Comparison of ENCODE assay signal across 25 cellular contexts in genomic region chr3:14484741-14485140, GRCh38. TPM values are rescaled to one million over a fixed set of nuclear protein-coding genes. Genes with fewer than 3 reads are reported as not detected.
A peak's percentile ranks its signal among the peaks of the same experiment; 100 is the strongest.
DNase-seq lines count a peak whose midpoint lies in the region; ATAC-seq and TF ChIP-seq lines count a peak whose summit lies in the region.
"Had no signal": no experiment of that assay in that cellular context is flagged by ENCODE, and none has a peak within 500 bp of the region (broad histone marks: within the 10 kb centered on the region; RNA-seq: fewer than 3 reads in every experiment).

No MANE protein-coding gene starts in this region.

- H3K9me3 ChIP-seq in T-helper 17 cell (ENCODE audit: control insufficient read depth, low read length, poor library complexity, severe bottlenecking) (no peaks in the 10 kb centered on the region), lower lobe of right lung (no peaks in the 10 kb centered on the region)
- H3K9me3 ChIP-seq: BLaER1 treated with 17β-estradiol and CSF1 and Interleukin-3, amounts not matched to agents 10 nM and 100 nM; Caco-2 had no signal

- peaks cover 8% of the 10 kb centered on the region for H3K4me1 Mint-ChIP-seq in T-helper 17 cell
- H3K4me1 Mint-ChIP-seq in activated T-helper 17 cell treated with anti-CD3 and anti-CD28 coated beads, Interleukin-2, amount 50 U/mL, for 72 hours = peaks cover 3% of the 10 kb centered on the region
- H3K4me1 Mint-ChIP-seq in stimulated activated naive B cell treated with anti-CD40 and anti-IgM and Interleukin-4, amounts not matched to agents 10 μg/mL and 1 μg/mL and 100 μg/mL, for 72 hours = no peaks in the 10 kb centered on the region

- H3K27ac ChIP-seq in lower lobe of right lung = no peak overlapping the region
- H3K27ac ChIP-seq: BLaER1 treated with 17β-estradiol and CSF1 and Interleukin-3, amounts not matched to agents 10 nM and 100 nM; HL-60 had no signal

- H3K9me3 Mint-ChIP-seq in activated T-helper 17 cell treated with anti-CD3 and anti-CD28 coated beads, Interleukin-2, amount 50 U/mL, for 72 hours = no peaks in the 10 kb centered on the region
- H3K9me3 Mint-ChIP-seq in stimulated activated naive B cell treated with anti-CD40 and anti-IgM and Interleukin-4, amounts not matched to agents 10 μg/mL and 1 μg/mL and 100 μg/mL, for 72 hours = no peaks in the 10 kb centered on the region
- H3K9me3 Mint-ChIP-seq: CD4-positive, alpha-beta memory T cell had no signal

- intact Hi-C loops in lower lobe of right lung (cut with DNase I) = no loop called here

- H3K4me3 ChIP-seq in lower lobe of right lung = no peak overlapping the region
- H3K4me3 ChIP-seq: BLaER1 treated with 17β-estradiol and CSF1 and Interleukin-3, amounts not matched to agents 10 nM and 100 nM had no signal

- peaks cover 96% of the 10 kb centered on the region for H3K36me3 ChIP-seq in lower lobe of right lung

- H3K27me3 ChIP-seq in lower lobe of right lung (ENCODE audit: low read depth) = no peaks in the 10 kb centered on the region
- H3K27me3 ChIP-seq: BLaER1 treated with 17β-estradiol and CSF1 and Interleukin-3, amounts not matched to agents 10 nM and 100 nM had no signal

- ATAC-seq in T-helper 17 cell (no peak), lower lobe of right lung (no peak), HG03342 (IDR thresholded peaks at IDR 0.05; ENCODE audit: unreplicated experiment) (no peak), GM19455 (IDR thresholded peaks at IDR 0.05; ENCODE audit: unreplicated experiment) (no peak)
- no peak for ATAC-seq in activated T-helper 17 cell treated with anti-CD3 and anti-CD28 coated beads, Interleukin-2, amount 50 U/mL, for 72 hours (replicated peaks)
- ATAC-seq in stimulated activated naive B cell treated with anti-CD40 and anti-IgM and Interleukin-4, amounts not matched to agents 10 μg/mL and 1 μg/mL and 100 μg/mL, for 72 hours (replicated peaks) = no peak
- ATAC-seq: HepG2, Panc1 had no signal

- H3K27ac Mint-ChIP-seq in T-helper 17 cell = peak overlapping the region; percentile 72
- peak overlapping the region; percentile 53 for H3K27ac Mint-ChIP-seq in activated T-helper 17 cell treated with anti-CD3 and anti-CD28 coated beads, Interleukin-2, amount 50 U/mL, for 72 hours
- H3K27ac Mint-ChIP-seq in stimulated activated naive B cell treated with anti-CD40 and anti-IgM and Interleukin-4, amounts not matched to agents 10 μg/mL and 1 μg/mL and 100 μg/mL, for 72 hours = peak overlapping the region; percentile 33

- no peaks in the 10 kb centered on the region for H3K27me3 Mint-ChIP-seq in T-helper 17 cell
- H3K27me3 Mint-ChIP-seq in activated T-helper 17 cell treated with anti-CD3 and anti-CD28 coated beads, Interleukin-2, amount 50 U/mL, for 72 hours = no peaks in the 10 kb centered on the region
- H3K27me3 Mint-ChIP-seq in stimulated activated naive B cell treated with anti-CD40 and anti-IgM and Interleukin-4, amounts not matched to agents 10 μg/mL and 1 μg/mL and 100 μg/mL, for 72 hours = no peaks in the 10 kb centered on the region
- H3K27me3 Mint-ChIP-seq: CD4-positive, alpha-beta memory T cell had no signal

- TF ChIP-seq CTCF in lower lobe of right lung (IDR thresholded peaks at IDR 0.05) = no peak

- DNase-seq in T-helper 17 cell (no peak), lower lobe of right lung (peak; percentile 41), NOMO-1 treated with DMSO at 0.1 percent for 48 hours (lab: John Stamatoyannopoulos, UW; ENCODE audit: unreplicated experiment) (no peak)
- DNase-seq in stimulated activated naive B cell treated with anti-CD40 and anti-IgM and Interleukin-4, amounts not matched to agents 10 μg/mL and 1 μg/mL and 100 μg/mL, for 72 hours = no peak
- DNase-seq: Caco-2; CD4-positive, alpha-beta memory T cell; DMS 273 treated with DMSO at 0.1 percent for 48 hours; DMS79 treated with DMSO at 0.1 percent for 48 hours; H7; KG1; NCI-H1092; NCI-H1436 treated with DMSO at 0.1 percent for 48 hours; NCI-H1930; NCI-H2227 treated with DMSO at 0.1 percent for 48 hours; NCI-H510A; NCI-H774; NK-92 treated with Interleukin-12 subunit alpha and Interleukin-12 subunit beta, amount 100 ng/mL, for 24 hours had no signal

- H3K4me3 Mint-ChIP-seq in T-helper 17 cell = no peak overlapping the region
- H3K4me3 Mint-ChIP-seq in activated T-helper 17 cell treated with anti-CD3 and anti-CD28 coated beads, Interleukin-2, amount 50 U/mL, for 72 hours = no peak overlapping the region
- H3K4me3 Mint-ChIP-seq in stimulated activated naive B cell treated with anti-CD40 and anti-IgM and Interleukin-4, amounts not matched to agents 10 μg/mL and 1 μg/mL and 100 μg/mL, for 72 hours = no peak overlapping the region
- H3K4me3 Mint-ChIP-seq: CD4-positive, alpha-beta memory T cell had no signal

- H3K36me3 Mint-ChIP-seq in T-helper 17 cell (ENCODE audit: low read depth) = peaks cover 15% of the 10 kb centered on the region
- H3K36me3 Mint-ChIP-seq in activated T-helper 17 cell treated with anti-CD3 and anti-CD28 coated beads, Interleukin-2, amount 50 U/mL, for 72 hours (ENCODE audit: low read depth) = peaks cover 94% of the 10 kb centered on the region
- H3K36me3 Mint-ChIP-seq in stimulated activated naive B cell treated with anti-CD40 and anti-IgM and Interleukin-4, amounts not matched to agents 10 μg/mL and 1 μg/mL and 100 μg/mL, for 72 hours = peaks cover 38 to 63% of the 10 kb centered on the region in 2 donors

- H3K4me1 ChIP-seq in lower lobe of right lung = peaks cover 19% of the 10 kb centered on the region

RNA-seq across cellular contexts. Expression of gene GRIP2, which starts 55.4 kb away (rescaled TPM):
- total RNA-seq in T-helper 17 cell (under 1 TPM in 1 of 2 donors, not detected in 1; 0.10 TPM), lower lobe of right lung (1.1 TPM)
- total RNA-seq in activated T-helper 17 cell treated with anti-CD3 and anti-CD28 coated beads, Interleukin-2, amount 50 U/mL, for 72 hours = under 1 TPM in 1 of 2 donors, not detected in 1; 0.21 TPM
- total RNA-seq: CD4-positive, alpha-beta memory T cell; HT-29 had no signal
